ENCODE assay signal across 8 cellular contexts in genomic region chr6:17589402-17590116, GRCh38.
DNase-seq lines count a peak whose midpoint lies in the region; ATAC-seq lines count a peak whose summit lies in the region.
"Had no signal": no experiment of that assay in that cellular context is flagged by ENCODE, and none has a peak within 500 bp of the region (broad histone marks: within the 10 kb centered on the region; RNA-seq: fewer than 3 reads in every experiment).

No MANE protein-coding gene starts in this region.

- H3K27me3 ChIP-seq in adipocyte (replicated peaks; ENCODE audit: control insufficient read depth, insufficient read depth, low read length) = no peaks in the 10 kb centered on the region
- H3K27me3 ChIP-seq in mucosa of rectum (ENCODE audit: control insufficient read depth in 2 of 2, insufficient read depth in 2 of 2, low read length in 2 of 2) = no peaks in the 10 kb centered on the region

- H3K9ac ChIP-seq in adipocyte (ENCODE audit: low read length) (no peak overlapping the region), mucosa of rectum (ENCODE audit: low read depth in 1 of 2, low read length in 2 of 2) (peak overlapping the region in 1 of 2 donors; percentile 24)

- ATAC-seq in HG03135 (IDR thresholded peaks at IDR 0.05; ENCODE audit: unreplicated experiment) = peak; percentile 49

- H3K4me1 ChIP-seq in adipocyte (ENCODE audit: control insufficient read depth, insufficient read depth, low read length) (no peaks in the 10 kb centered on the region), mucosa of rectum (ENCODE audit: control insufficient read depth in 2 of 2, insufficient read depth in 2 of 2, low read length in 2 of 2) (peaks cover 17 to 20% of the 10 kb centered on the region in 2 donors)

- no peaks in the 10 kb centered on the region for H3K9me3 ChIP-seq in adipocyte (ENCODE audit: control insufficient read depth, low read length)
- no peaks in the 10 kb centered on the region for H3K9me3 ChIP-seq in mucosa of rectum (ENCODE audit: control insufficient read depth in 2 of 2, low read length in 2 of 2)

- H3K27ac ChIP-seq in mucosa of rectum (ENCODE audit: low read depth in 2 of 2, low read length in 2 of 2) = peak overlapping the region; percentile 71 to 80
- H3K27ac ChIP-seq: SK-N-MC had no signal

- H3K4me3 ChIP-seq in adipocyte (ENCODE audit: low read length) (no peak overlapping the region), mucosa of rectum (ENCODE audit: low read length in 2 of 2) (no peak overlapping the region)
- H3K4me3 ChIP-seq: SK-N-MC had no signal

- DNase-seq in GM03348 (ENCODE audit: low spot score) = peak; percentile 85
- DNase-seq in adipocyte (ENCODE audit: low read depth) = peak; percentile 80
- no peak for DNase-seq in KG1 (lab: John Stamatoyannopoulos, UW)
- no peak for DNase-seq in midbrain (lab: John Stamatoyannopoulos, UW)
- no peak for DNase-seq in NCI-H1436 (lab: John Stamatoyannopoulos, UW)

- H3K36me3 ChIP-seq in adipocyte (ENCODE audit: control insufficient read depth, insufficient read depth, low read length, severe bottlenecking) = no peaks in the 10 kb centered on the region
- H3K36me3 ChIP-seq in mucosa of rectum (ENCODE audit: control insufficient read depth in 2 of 2, insufficient read depth in 2 of 2, low read length in 2 of 2) = no peaks in the 10 kb centered on the region

Comparison
In these comparisons a context has a peak if more than half of its experiments do, and no peak if none do; other contexts are left out.
1. DNase-seq: peak in GM03348 (single experiment) and adipocyte (single experiment); none in KG1 (single experiment), midbrain (single experiment) and NCI-H1436 (single experiment).